ENCODE assay signal across 30 cellular contexts in genomic region chr10:4894335-4894734, GRCh38.
"Had no signal": no experiment of that assay in that cellular context is flagged by ENCODE, and none has a peak within 500 bp of the region (broad histone marks: within the 10 kb centered on the region; RNA-seq: fewer than 3 reads in every experiment).

No MANE protein-coding gene starts in this region.

- ATAC-seq: activated CD4-positive, CD25-positive, alpha-beta regulatory T cell treated with anti-CD3 and anti-CD28 coated beads, Interleukin-2, amount 50 U/mL, for 24 hours; activated CD8-positive, alpha-beta T cell treated with anti-CD3 and anti-CD28 coated beads for 36 hours; activated T-cell treated with anti-CD3 and anti-CD28 coated beads, Interleukin-2, amount 50 U/mL, for 4 hours; activated T-helper 17 cell treated with anti-CD3 and anti-CD28 coated beads, Interleukin-2, amount 50 U/mL, for 72 hours; body of pancreas; effector memory CD8-positive, alpha-beta T cell; gastroesophageal sphincter; T-helper 17 cell had no signal

- H3K27me3 ChIP-seq: body of pancreas, esophagus squamous epithelium, gastroesophageal sphincter had no signal

- H3K4me3 ChIP-seq: body of pancreas, esophagus squamous epithelium, gastroesophageal sphincter had no signal

- DNase-seq: activated B cell treated with CpG ODN at 0.5 μM for 24 hours; activated CD4-positive, alpha-beta T cell treated with anti-CD3 and anti-CD28 coated beads for 48 hours; activated CD4-positive, alpha-beta T cell treated with anti-CD3 and anti-CD28 coated beads, Interleukin-2, amount 50 U/mL, for 1 hour; activated CD4-positive, alpha-beta T cell treated with anti-CD3 and anti-CD28 coated beads, Interleukin-2, amount 50 U/mL, for 48 hours; activated CD8-positive, alpha-beta memory T cell treated with anti-CD3 and anti-CD28 coated beads for 24 hours; activated CD8-positive, alpha-beta T cell treated with anti-CD3 and anti-CD28 coated beads for 36 hours; activated effector memory CD4-positive, alpha-beta T cell treated with Interleukin-2 at 50 U/mL for 16 hours; activated gamma-delta T cell treated with Interleukin-2 at 50 U/mL for 16 hours; activated naive CD4-positive, alpha-beta T cell treated with anti-CD3 and anti-CD28 coated beads, Interleukin-2, amount 50 U/mL, for 16 hours; activated naive CD4-positive, alpha-beta T cell treated with Interleukin-2 at 50 U/mL for 16 hours; activated T-cell treated with anti-CD3 and anti-CD28 coated beads, Interleukin-2, amount 50 U/mL, for 4 hours; amniotic stem cell; aorta; body of pancreas; caudate nucleus; cortex of kidney; dermis blood vessel endothelial cell; effector CD4-positive, alpha-beta T cell; effector memory CD8-positive, alpha-beta T cell; erythroblast; esophagus squamous epithelium; foreskin melanocyte; head of caudate nucleus; T-helper 17 cell; T1000; WERI-Rb-1 had no signal

- H3K4me1 ChIP-seq: esophagus squamous epithelium had no signal

- H3K9me3 ChIP-seq: body of pancreas, esophagus squamous epithelium, gastroesophageal sphincter had no signal

- H3K27ac ChIP-seq: body of pancreas, esophagus squamous epithelium, gastroesophageal sphincter, WERI-Rb-1 had no signal

- FAIRE-seq: colon had no signal

- H3K36me3 ChIP-seq: esophagus squamous epithelium, gastroesophageal sphincter, WERI-Rb-1 had no signal
